In genomic region chr4:155025762-155026457, GRCh38 we compare ENCODE assay signal across 8 cellular contexts.
A peak's percentile ranks its signal among the peaks of the same experiment; 100 is the strongest.
DNase-seq lines count a peak whose midpoint lies in the region; TF ChIP-seq lines count a peak whose summit lies in the region.

No MANE protein-coding gene starts in this region.

- no peak overlapping the region for H3K27ac Mint-ChIP-seq in activated CD4-positive, alpha-beta memory T cell treated with anti-CD3 and anti-CD28 coated beads for 36 hours
- no peak overlapping the region for H3K27ac Mint-ChIP-seq in activated CD4-positive, alpha-beta memory T cell treated with anti-CD3 and anti-CD28 coated beads, Interleukin-2, amount 10 ng/mL, durations not matched to agents 7 days and 5 days

- H3K9me3 ChIP-seq in MG63: no peaks in the 10 kb centered on the region

- no peaks in the 10 kb centered on the region for H3K27me3 ChIP-seq in MG63

- no peaks in the 10 kb centered on the region for H3K36me3 Mint-ChIP-seq in activated CD4-positive, alpha-beta memory T cell treated with anti-CD3 and anti-CD28 coated beads for 36 hours
- H3K36me3 Mint-ChIP-seq in activated CD4-positive, alpha-beta memory T cell treated with anti-CD3 and anti-CD28 coated beads, Interleukin-2, amount 10 ng/mL, durations not matched to agents 7 days and 5 days (ENCODE audit: low read depth): no peaks in the 10 kb centered on the region

- H3K4me3 ChIP-seq in HFF-Myc (replicated peaks; ENCODE audit: low read depth, low read length): no peak overlapping the region
- no peak overlapping the region for H3K4me3 ChIP-seq in MG63

- TF ChIP-seq CTCF in HFF-Myc (IDR thresholded peaks at IDR 0.05; ENCODE audit: low read depth, low read length, missing control alignments): peak; percentile 45

- H3K4me3 Mint-ChIP-seq in activated CD4-positive, alpha-beta memory T cell treated with anti-CD3 and anti-CD28 coated beads for 36 hours: no peak overlapping the region
- H3K4me3 Mint-ChIP-seq in activated CD4-positive, alpha-beta memory T cell treated with anti-CD3 and anti-CD28 coated beads, Interleukin-2, amount 10 ng/mL, durations not matched to agents 7 days and 5 days: no peak overlapping the region

- POLR2A ChIA-PET in activated CD4-positive, alpha-beta memory T cell treated with anti-CD3 and anti-CD28 coated beads for 36 hours (lab: Charles Lee): no interaction called here
- POLR2A ChIA-PET in activated CD4-positive, alpha-beta memory T cell treated with anti-CD3 and anti-CD28 coated beads, Interleukin-2, amount 10 ng/mL, durations not matched to agents 7 days and 5 days (lab: Charles Lee): interaction anchor here (1.1 kb wide), 1 partner anchor 14 kb away, joined by 3 read pairs; no protein-coding TSS in a partner anchor

- peaks cover 4% of the 10 kb centered on the region for H3K9me3 Mint-ChIP-seq in activated CD4-positive, alpha-beta memory T cell treated with anti-CD3 and anti-CD28 coated beads for 36 hours
- no peaks in the 10 kb centered on the region for H3K9me3 Mint-ChIP-seq in activated CD4-positive, alpha-beta memory T cell treated with anti-CD3 and anti-CD28 coated beads, Interleukin-2, amount 10 ng/mL, durations not matched to agents 7 days and 5 days

- no peaks in the 10 kb centered on the region for H3K36me3 ChIP-seq in MG63

- intact Hi-C loops in activated CD4-positive, alpha-beta memory T cell treated with anti-CD3 and anti-CD28 coated beads for 36 hours (cut with micrococcal nuclease): no loop called here

- peaks cover 4% of the 10 kb centered on the region for H3K27me3 Mint-ChIP-seq in activated CD4-positive, alpha-beta memory T cell treated with anti-CD3 and anti-CD28 coated beads for 36 hours
- no peaks in the 10 kb centered on the region for H3K27me3 Mint-ChIP-seq in activated CD4-positive, alpha-beta memory T cell treated with anti-CD3 and anti-CD28 coated beads, Interleukin-2, amount 10 ng/mL, durations not matched to agents 7 days and 5 days

- CTCF ChIA-PET in activated CD4-positive, alpha-beta memory T cell treated with anti-CD3 and anti-CD28 coated beads for 36 hours (lab: Charles Lee): interaction anchor here (0.7 kb wide), 1 partner anchor 12 kb away, joined by 3 read pairs; no protein-coding TSS in a partner anchor
- CTCF ChIA-PET in activated CD4-positive, alpha-beta memory T cell treated with anti-CD3 and anti-CD28 coated beads, Interleukin-2, amount 10 ng/mL, durations not matched to agents 7 days and 5 days (lab: Charles Lee): interaction anchor here (1.3 kb wide), 1 partner anchor 349 kb away, joined by 3 read pairs; no protein-coding TSS in a partner anchor

- DNase-seq in activated CD4-positive, alpha-beta memory T cell treated with anti-CD3 and anti-CD28 coated beads for 36 hours: peak; percentile 39
- no peak for DNase-seq in activated CD4-positive, alpha-beta memory T cell treated with anti-CD3 and anti-CD28 coated beads, Interleukin-2, amount 10 ng/mL, durations not matched to agents 7 days and 5 days
- DNase-seq in HFF-Myc (ENCODE audit: extremely low read depth, low read depth): no peak
- DNase-seq in NCI-H82 (lab: John Stamatoyannopoulos, UW): peak; percentile 66
- DNase-seq in foreskin melanocyte: peak; percentile 52
- DNase-seq in stimulated activated CD4-positive, alpha-beta T cell treated with anti-CD3 and anti-CD28 coated beads, Interleukin-2, amount 100 ng/mL, for 48 hours: peak; percentile 1 to 3
- no peak for DNase-seq in MG63
- DNase-seq in T-helper 9 cell: no peak

- no peaks in the 10 kb centered on the region for H3K4me1 Mint-ChIP-seq in activated CD4-positive, alpha-beta memory T cell treated with anti-CD3 and anti-CD28 coated beads for 36 hours (ENCODE audit: low read depth)
- no peaks in the 10 kb centered on the region for H3K4me1 Mint-ChIP-seq in activated CD4-positive, alpha-beta memory T cell treated with anti-CD3 and anti-CD28 coated beads, Interleukin-2, amount 10 ng/mL, durations not matched to agents 7 days and 5 days

Comparison
In these comparisons a context has a peak if more than half of its experiments do, and no peak if none do; other contexts are left out.
1. DNase-seq: peak in activated CD4-positive, alpha-beta memory T cell treated with anti-CD3 and anti-CD28 coated beads for 36 hours (single experiment), NCI-H82 (single experiment), foreskin melanocyte (single experiment) and stimulated activated CD4-positive, alpha-beta T cell treated with anti-CD3 and anti-CD28 coated beads, Interleukin-2, amount 100 ng/mL, for 48 hours (2 of 2); none in activated CD4-positive, alpha-beta memory T cell treated with anti-CD3 and anti-CD28 coated beads, Interleukin-2, amount 10 ng/mL, durations not matched to agents 7 days and 5 days (single experiment), HFF-Myc (single experiment), MG63 (single experiment) and T-helper 9 cell (single experiment).